ENCODE assay signal across 9 cellular contexts in genomic region chr2:48332286-48332685, GRCh38. TPM values are rescaled to one million over a fixed set of nuclear protein-coding genes. Genes with fewer than 3 reads are reported as not detected.
DNase-seq lines count a peak whose midpoint lies in the region; ATAC-seq and TF ChIP-seq lines count a peak whose summit lies in the region.
"Had no signal": no experiment of that assay in that cellular context is flagged by ENCODE, and none has a peak within 500 bp of the region (broad histone marks: within the 10 kb centered on the region; RNA-seq: fewer than 3 reads in every experiment).

No MANE protein-coding gene starts in this region.

- H3K27me3 Mint-ChIP-seq in activated naive CD4-positive, alpha-beta T cell treated with anti-CD3 and anti-CD28 coated beads, Interleukin-2, amount 50 U/mL, for 24 hours = no peaks in the 10 kb centered on the region
- no peaks in the 10 kb centered on the region for H3K27me3 Mint-ChIP-seq in dendritic cell treated with granulocyte-macrophage colony-stimulating factor and Interleukin-4, amounts not matched to agents 40 ng/mL and 50 ng/mL, for 4 days

- peaks cover 15% of the 10 kb centered on the region; the same call in 1 of the 2 replicates for H4K20me1 ChIP-seq in PC-3 (ENCODE audit: low read length)

- no peaks in the 10 kb centered on the region for H3K9me3 ChIP-seq in spleen
- no peaks in the 10 kb centered on the region for H3K9me3 ChIP-seq in PC-3 (ENCODE audit: low read length)

- no peak overlapping the region for H3K4me3 ChIP-seq in NB4 (ENCODE audit: low read depth, low read length)
- H3K4me3 ChIP-seq in spleen = no peak overlapping the region
- no peak overlapping the region for H3K4me3 ChIP-seq in PC-3 (ENCODE audit: low read length)

- no TSS peak for BruUV-seq in PC-3 (replicated peaks; lab: Mats Ljungman, UMichigan)

- H3K27me3 ChIP-seq in spleen (replicated peaks in 1 of 7) (no peaks in the 10 kb centered on the region), PC-3 (ENCODE audit: low read length) (no peaks in the 10 kb centered on the region)

- peaks cover 4% of the 10 kb centered on the region for H3K36me3 Mint-ChIP-seq in activated naive CD4-positive, alpha-beta T cell treated with anti-CD3 and anti-CD28 coated beads, Interleukin-2, amount 50 U/mL, for 24 hours
- peaks cover 23% of the 10 kb centered on the region for H3K36me3 Mint-ChIP-seq in dendritic cell treated with granulocyte-macrophage colony-stimulating factor and Interleukin-4, amounts not matched to agents 40 ng/mL and 50 ng/mL, for 4 days (ENCODE audit: low read depth)

- no peaks in the 10 kb centered on the region for H3K9me2 ChIP-seq in PC-3 (replicated peaks; ENCODE audit: low read length)

- H3K4me1 ChIP-seq in spleen = peaks cover 24 to 77% (median 56%) of the 10 kb centered on the region in 6 donors
- no peaks in the 10 kb centered on the region for H3K4me1 ChIP-seq in PC-3 (ENCODE audit: insufficient read depth, low read length)

- no peak for TF ChIP-seq POLR2A in NB4 (IDR thresholded peaks at IDR 0.05; ENCODE audit: extremely low read depth, insufficient read length)
- no peak for TF ChIP-seq POLR2A in spleen (IDR thresholded peaks at IDR 0.05)

- no peak overlapping the region for H2AFZ ChIP-seq in PC-3 (ENCODE audit: low read length)

- peak overlapping the region in 6 of 8 donors; percentile 15 to 70 (median 38) for H3K27ac ChIP-seq in spleen
- H3K27ac ChIP-seq in PC-3 (ENCODE audit: low read length) = no peak overlapping the region

- H3F3A ChIP-seq in PC-3 (ENCODE audit: low read length, unreplicated experiment) = no peaks in the 10 kb centered on the region

- H3K27ac Mint-ChIP-seq in activated naive CD4-positive, alpha-beta T cell treated with anti-CD3 and anti-CD28 coated beads, Interleukin-2, amount 50 U/mL, for 24 hours = no peak overlapping the region
- H3K27ac Mint-ChIP-seq in dendritic cell treated with granulocyte-macrophage colony-stimulating factor and Interleukin-4, amounts not matched to agents 40 ng/mL and 50 ng/mL, for 4 days = peak overlapping the region; percentile 77

- peaks cover 77% of the 10 kb centered on the region for H3K4me1 Mint-ChIP-seq in activated naive CD4-positive, alpha-beta T cell treated with anti-CD3 and anti-CD28 coated beads, Interleukin-2, amount 50 U/mL, for 24 hours
- H3K4me1 Mint-ChIP-seq in dendritic cell treated with granulocyte-macrophage colony-stimulating factor and Interleukin-4, amounts not matched to agents 40 ng/mL and 50 ng/mL, for 4 days (ENCODE audit: low read depth) = peaks cover 11% of the 10 kb centered on the region

- H3K4me2 ChIP-seq in PC-3 (ENCODE audit: low read length) = no peak overlapping the region

- H3K79me2 ChIP-seq in PC-3 (ENCODE audit: low read length) = peaks cover 77% of the 10 kb centered on the region

- intact Hi-C loops in dendritic cell treated with granulocyte-macrophage colony-stimulating factor and Interleukin-4, amounts not matched to agents 40 ng/mL and 50 ng/mL, for 4 days (cut with micrococcal nuclease) = no loop called here
- intact Hi-C loops in spleen (cut with DNase I; ENCODE audit: low total_unique reads) = no loop called here
- intact Hi-C loops in PC-3 (cut with micrococcal nuclease) = no loop called here

- TF ChIP-seq CTCF in NB4 (IDR thresholded peaks at IDR 0.05; ENCODE audit: low read depth, low read length) = no peak
- no peak for TF ChIP-seq CTCF in spleen (IDR thresholded peaks at IDR 0.05 in 8 of 11, conservative IDR thresholded peaks at IDR 0.05 in 3 of 11)
- TF ChIP-seq CTCF in PC-3 (conservative IDR thresholded peaks at IDR 0.05; ENCODE audit: low read depth, low read length) = no peak

- H3K4me3 Mint-ChIP-seq in activated naive CD4-positive, alpha-beta T cell treated with anti-CD3 and anti-CD28 coated beads, Interleukin-2, amount 50 U/mL, for 24 hours = peak overlapping the region; percentile 27
- H3K4me3 Mint-ChIP-seq in dendritic cell treated with granulocyte-macrophage colony-stimulating factor and Interleukin-4, amounts not matched to agents 40 ng/mL and 50 ng/mL, for 4 days = no peak overlapping the region

- WGBS in spleen, 5 donors = 9 to 21% (median 18%) methylated on average over 5 of the region's 5 CpGs

- no peaks in the 10 kb centered on the region for H3K9me3 Mint-ChIP-seq in activated naive CD4-positive, alpha-beta T cell treated with anti-CD3 and anti-CD28 coated beads, Interleukin-2, amount 50 U/mL, for 24 hours
- H3K9me3 Mint-ChIP-seq in dendritic cell treated with granulocyte-macrophage colony-stimulating factor and Interleukin-4, amounts not matched to agents 40 ng/mL and 50 ng/mL, for 4 days = no peaks in the 10 kb centered on the region

- CTCF ChIA-PET in PC-3 (lab: Charles Lee) = no interaction called here

- POLR2A ChIA-PET in PC-3 (lab: Charles Lee; ENCODE audit: unreplicated experiment) = no interaction called here

- no peak for ATAC-seq in PC-3
- ATAC-seq in HG03045 (IDR thresholded peaks at IDR 0.05; ENCODE audit: unreplicated experiment) = no peak

- H3K9ac ChIP-seq in PC-3 (ENCODE audit: low read length) = no peak overlapping the region

- peaks cover 0 to 1% (median 0%) of the 10 kb centered on the region in 6 donors for H3K36me3 ChIP-seq in spleen
- no peaks in the 10 kb centered on the region for H3K36me3 ChIP-seq in PC-3 (ENCODE audit: low read depth, low read length)

- no peak for DNase-seq in activated naive CD4-positive, alpha-beta T cell treated with Interleukin-2 at 50 U/mL for 16 hours
- DNase-seq in NB4 (ENCODE audit: low read depth) (peak; percentile 81), spleen (no peak), putamen (ENCODE audit: low spot score) (no peak), PC-3 (no peak)
- DNase-seq: T-helper 1 cell had no signal

RNA-seq across cellular contexts. Expression of gene FOXN2, which starts 17.8 kb away (rescaled TPM):
- total RNA-seq in spleen (10 to 100 TPM; 47.0 to 82.0 (median 56.5) TPM), PC-3 (2014; rRNA removed) (10.5 and 12.1 TPM in 2 replicates)
- polyA plus RNA-seq in spleen = 10 to 100 TPM in 1 of 3 donors, 1 to 10 TPM in 2; 6.9 to 10.0 (median 8.7) TPM
